8 cellular contexts compared by ENCODE assay signal in genomic region chr12:111686574-111687105, GRCh38. TPM values are rescaled to one million over a fixed set of nuclear protein-coding genes. Genes with fewer than 3 reads are reported as not detected.
DNase-seq lines count a peak whose midpoint lies in the region; ATAC-seq and TF ChIP-seq lines count a peak whose summit lies in the region.

No MANE protein-coding gene starts in this region.

- no peaks in the 10 kb centered on the region for H3K9me3 Mint-ChIP-seq in activated CD8-positive, alpha-beta memory T cell treated with anti-CD3 and anti-CD28 coated beads, Interleukin-2, amount 10 ng/mL, durations not matched to agents 7 days and 5 days (ENCODE audit: low read depth)

- H3K27ac Mint-ChIP-seq in activated CD8-positive, alpha-beta memory T cell treated with anti-CD3 and anti-CD28 coated beads, Interleukin-2, amount 10 ng/mL, durations not matched to agents 7 days and 5 days, result peak overlapping the region; percentile 91

- H3K27me3 ChIP-seq in left lung (no peaks in the 10 kb centered on the region), thyroid gland (no peaks in the 10 kb centered on the region)

- H3K4me1 ChIP-seq in left lung (peaks cover 14 to 32% of the 10 kb centered on the region in 2 donors), thyroid gland (peaks cover 20 to 21% of the 10 kb centered on the region in 2 donors)

- TF ChIP-seq CTCF in left lung (IDR thresholded peaks at IDR 0.05) (no peak), thyroid gland (IDR thresholded peaks at IDR 0.05) (no peak)

- H3K27me3 Mint-ChIP-seq in activated CD8-positive, alpha-beta memory T cell treated with anti-CD3 and anti-CD28 coated beads, Interleukin-2, amount 10 ng/mL, durations not matched to agents 7 days and 5 days, result no peaks in the 10 kb centered on the region

- no peak for ATAC-seq in activated CD8-positive, alpha-beta memory T cell treated with anti-CD3 and anti-CD28 coated beads, Interleukin-2, amount 10 ng/mL, durations not matched to agents 7 days and 5 days
- ATAC-seq in left lung (no peak), GM21723 (IDR thresholded peaks at IDR 0.05; ENCODE audit: unreplicated experiment) (no peak)

- peaks cover 15% of the 10 kb centered on the region for H3K36me3 Mint-ChIP-seq in activated CD8-positive, alpha-beta memory T cell treated with anti-CD3 and anti-CD28 coated beads, Interleukin-2, amount 10 ng/mL, durations not matched to agents 7 days and 5 days

- 15 to 22% methylated on average over 15 of the region's 15 CpGs for WGBS in thyroid gland, 2 donors

- peaks cover 35% of the 10 kb centered on the region for H3K4me1 Mint-ChIP-seq in activated CD8-positive, alpha-beta memory T cell treated with anti-CD3 and anti-CD28 coated beads, Interleukin-2, amount 10 ng/mL, durations not matched to agents 7 days and 5 days

- H3K27ac ChIP-seq in angular gyrus (ENCODE audit: low read depth, low read length) (peak overlapping the region; percentile 88), left lung (peak overlapping the region; percentile 71 to 87), thyroid gland (peak overlapping the region in 2 of 3 donors; percentile 76 to 79)

- TF ChIP-seq POLR2A in thyroid gland (IDR thresholded peaks at IDR 0.05), result no peak

- peak overlapping the region; percentile 96 for H3K4me3 Mint-ChIP-seq in activated CD8-positive, alpha-beta memory T cell treated with anti-CD3 and anti-CD28 coated beads, Interleukin-2, amount 10 ng/mL, durations not matched to agents 7 days and 5 days

- DNase-seq in activated CD8-positive, alpha-beta memory T cell treated with anti-CD3 and anti-CD28 coated beads, Interleukin-2, amount 10 ng/mL, durations not matched to agents 7 days and 5 days, result no peak
- no peak for DNase-seq in activated CD8-positive, alpha-beta memory T cell treated with anti-CD3 and anti-CD28 coated beads, Interleukin-2, amount 50 U/mL, for 48 hours
- DNase-seq in left lung, result no peak
- no peak for DNase-seq in thyroid gland
- no peak for DNase-seq in NOMO-1 treated with dmso at 0.1 percent for 144 hours (lab: John Stamatoyannopoulos, UW; ENCODE audit: unreplicated experiment)
- DNase-seq in H4 (ENCODE audit: low spot score), result no peak

- peaks cover 0 to 17% of the 10 kb centered on the region in 2 donors for H3K36me3 ChIP-seq in left lung
- peaks cover 4 to 11% of the 10 kb centered on the region in 2 donors for H3K36me3 ChIP-seq in thyroid gland

- H3K4me3 ChIP-seq in left lung (peak overlapping the region; percentile 90 to 95), thyroid gland (replicated peaks in 1 of 3) (peak overlapping the region; percentile 43 to 93 (median 92))

- no peaks in the 10 kb centered on the region for H3K9me3 ChIP-seq in left lung
- H3K9me3 ChIP-seq in thyroid gland, result no peaks in the 10 kb centered on the region

- intact Hi-C loops in left lung (cut with DNase I) (no loop called here), thyroid gland (cut with DNase I) (loop anchor here (10.0 kb wide), 1 partner anchor 128 kb away; no protein-coding TSS in a partner anchor)

- CTCF ChIA-PET in activated CD8-positive, alpha-beta memory T cell treated with anti-CD3 and anti-CD28 coated beads, Interleukin-2, amount 10 ng/mL, durations not matched to agents 7 days and 5 days (lab: Charles Lee), result interaction anchor here (0.6 to 2.6 kb wide), 7 partner anchors 9 to 1058 kb away, joined by 3 to 15 read pairs (median 3); no protein-coding TSS in a partner anchor

RNA-seq across cellular contexts. Expression of gene ACAD10, which starts 0.8 kb away (rescaled TPM):
- 10 to 100 TPM; 24.7 to 30.3 TPM for total RNA-seq in activated CD8-positive, alpha-beta memory T cell treated with anti-CD3 and anti-CD28 coated beads, Interleukin-2, amount 10 ng/mL, durations not matched to agents 7 days and 5 days
- total RNA-seq in left lung (10 to 100 TPM; 19.8 to 23.3 TPM), thyroid gland (10 to 100 TPM; 43.0 to 65.5 (median 52.8) TPM)
- total RNA-seq in H4 (2014; rRNA removed; shearing (Covaris generic)), result 7.6 and 15.5 TPM in 2 replicates

RNA-seq across cellular contexts. Expression of gene BRAP, which starts 0.9 kb away (rescaled TPM):
- total RNA-seq in activated CD8-positive, alpha-beta memory T cell treated with anti-CD3 and anti-CD28 coated beads, Interleukin-2, amount 10 ng/mL, durations not matched to agents 7 days and 5 days, result 10 to 100 TPM; 20.3 to 22.3 TPM
- 10 to 100 TPM; 15.2 to 15.3 TPM for total RNA-seq in left lung
- total RNA-seq in thyroid gland, result 10 to 100 TPM; 18.4 to 23.5 (median 21.9) TPM
- 11.7 and 11.8 TPM in 2 replicates for total RNA-seq in H4 (2014; rRNA removed; shearing (Covaris generic))
